ENCODE assay signal across 20 cellular contexts in genomic region chr12:62194031-62194430, GRCh38.
DNase-seq lines count a peak whose midpoint lies in the region; ATAC-seq, FAIRE-seq and TF ChIP-seq lines count a peak whose summit lies in the region.
"Had no signal": no experiment of that assay in that cellular context is flagged by ENCODE, and none has a peak within 500 bp of the region (broad histone marks: within the 10 kb centered on the region; RNA-seq: fewer than 3 reads in every experiment).

No MANE protein-coding gene starts in this region.

- no peak overlapping the region for H3K4me2 ChIP-seq in keratinocyte (ENCODE audit: control insufficient read depth, extremely low read depth, insufficient read depth, low read depth, low read length)

- H3K27me3 ChIP-seq in keratinocyte (ENCODE audit: control insufficient read depth, extremely low read depth, insufficient read depth, low read length): peaks cover 30% of the 10 kb centered on the region
- H3K27me3 ChIP-seq in right lobe of liver: peaks cover 0 to 9% of the 10 kb centered on the region in 2 donors

- DNase-seq in SK-N-MC (ENCODE audit: low read depth, low spot score): no peak
- no peak for DNase-seq in keratinocyte (ENCODE audit: low read depth, low spot score)
- no peak for DNase-seq in right lobe of liver
- no peak for DNase-seq in activated CD4-positive, alpha-beta T cell treated with anti-CD3 and anti-CD28 coated beads, Interleukin-2, amount 50 U/mL, for 4 hours
- DNase-seq in activated CD8-positive, alpha-beta T cell treated with anti-CD3 and anti-CD28 coated beads, Interleukin-2, amount 10 ng/mL, durations not matched to agents 7 days and 5 days: no peak
- DNase-seq in substantia nigra (lab: John Stamatoyannopoulos, UW): no peak
- DNase-seq: 8988T; BE2C; C1 segment of cervical spinal cord; CD4-positive, CD25-positive, alpha-beta regulatory T cell; CD8-positive, alpha-beta memory T cell; COR-L47; DMS 273 treated with DMSO at 0.1 percent for 48 hours; DMS53; DND-41; EL; H9 had no signal

- peaks cover 3% of the 10 kb centered on the region; the same call in 1 of the 2 replicates for H3K9me3 ChIP-seq in SK-N-MC (ENCODE audit: low read depth, low read length)
- peaks cover 4% of the 10 kb centered on the region for H3K9me3 ChIP-seq in keratinocyte (ENCODE audit: control insufficient read depth, low read depth, low read length)
- H3K9me3 ChIP-seq in right lobe of liver: no peaks in the 10 kb centered on the region
- H3K9me3 ChIP-seq: BE2C had no signal

- peaks cover 31% of the 10 kb centered on the region for H3K4me1 ChIP-seq in keratinocyte (ENCODE audit: control insufficient read depth, extremely low read depth, insufficient read depth, low read length)
- H3K4me1 ChIP-seq in right lobe of liver: peaks cover 0 to 21% (median 6%) of the 10 kb centered on the region in 4 donors
- H3K4me1 ChIP-seq: BE2C had no signal

- H3K4me3 ChIP-seq in SK-N-MC: no peak overlapping the region
- H3K4me3 ChIP-seq in keratinocyte (ENCODE audit: control insufficient read depth in 2 of 3, extremely low read depth in 1 of 3, insufficient read depth in 2 of 3, low read depth in 1 of 3, low read length in 3 of 3): no peak overlapping the region
- H3K4me3 ChIP-seq in right lobe of liver: no peak overlapping the region
- H3K4me3 ChIP-seq: GM12878 had no signal

- no peaks in the 10 kb centered on the region for H4K20me1 ChIP-seq in keratinocyte (ENCODE audit: control insufficient read depth, extremely low read depth, insufficient read depth, low read length)

- peaks cover 28% of the 10 kb centered on the region for H3K4me1 Mint-ChIP-seq in activated CD8-positive, alpha-beta T cell treated with anti-CD3 and anti-CD28 coated beads, Interleukin-2, amount 10 ng/mL, durations not matched to agents 7 days and 5 days (ENCODE audit: low read depth)

- H3K36me3 ChIP-seq in SK-N-MC (ENCODE audit: insufficient read depth, low read length) (no peaks in the 10 kb centered on the region), keratinocyte (ENCODE audit: control insufficient read depth in 2 of 2, extremely low read depth in 1 of 2, insufficient read depth in 2 of 2, low read length in 2 of 2) (no peaks in the 10 kb centered on the region), right lobe of liver (no peaks in the 10 kb centered on the region)
- H3K36me3 ChIP-seq: BE2C had no signal

- H3K9me1 ChIP-seq in keratinocyte (ENCODE audit: control insufficient read depth, extremely low read depth, insufficient read depth, low read length): no peaks in the 10 kb centered on the region

- H3K9me3 Mint-ChIP-seq in activated CD8-positive, alpha-beta T cell treated with anti-CD3 and anti-CD28 coated beads, Interleukin-2, amount 10 ng/mL, durations not matched to agents 7 days and 5 days (ENCODE audit: insufficient read depth): no peaks in the 10 kb centered on the region

- no peak overlapping the region for H3K4me3 Mint-ChIP-seq in activated CD8-positive, alpha-beta T cell treated with anti-CD3 and anti-CD28 coated beads, Interleukin-2, amount 10 ng/mL, durations not matched to agents 7 days and 5 days
- H3K4me3 Mint-ChIP-seq: CD4-positive, CD25-positive, alpha-beta regulatory T cell; CD8-positive, alpha-beta memory T cell; H9 had no signal

- 15% methylated on average over 1 of the region's 1 CpG for WGBS in right lobe of liver (ENCODE audit: insufficient coverage, low coverage, low lambda C conversion rate, missing lambda C conversion rate)

- FAIRE-seq in A204.1 (lab: Jason Lieb, UNC) (peak; percentile 16), keratinocyte (lab: Jason Lieb, UNC) (peak; percentile 29)
- FAIRE-seq: GM12878, H1 had no signal

- intact Hi-C loops in right lobe of liver (cut with DNase I): no loop called here

- H3K9ac ChIP-seq in SK-N-MC (ENCODE audit: insufficient read length) (no peak overlapping the region), keratinocyte (ENCODE audit: control insufficient read depth, extremely low read depth, insufficient read depth, low read length) (no peak overlapping the region)

- H3K36me3 Mint-ChIP-seq in activated CD8-positive, alpha-beta T cell treated with anti-CD3 and anti-CD28 coated beads, Interleukin-2, amount 10 ng/mL, durations not matched to agents 7 days and 5 days (ENCODE audit: low read depth): no peaks in the 10 kb centered on the region
- H3K36me3 Mint-ChIP-seq: CD4-positive, CD25-positive, alpha-beta regulatory T cell; CD8-positive, alpha-beta memory T cell had no signal

- H3K27ac Mint-ChIP-seq in activated CD8-positive, alpha-beta T cell treated with anti-CD3 and anti-CD28 coated beads, Interleukin-2, amount 10 ng/mL, durations not matched to agents 7 days and 5 days: no peak overlapping the region
- H3K27ac Mint-ChIP-seq: CD4-positive, CD25-positive, alpha-beta regulatory T cell; CD8-positive, alpha-beta memory T cell; H9 had no signal

- no peak for TF ChIP-seq CTCF in keratinocyte (optimal IDR thresholded peaks at IDR 0.05 in 1 of 3, IDR thresholded peaks at IDR 0.05 in 1 of 3, conservative IDR thresholded peaks at IDR 0.05 in 1 of 3; ENCODE audit: extremely low read depth in 1 of 3, insufficient read depth in 2 of 3, low read length in 3 of 3)
- no peak for TF ChIP-seq CTCF in right lobe of liver (IDR thresholded peaks at IDR 0.05)

- peak; percentile 33 to 47 (median 40) for ATAC-seq in right lobe of liver
- no peak for ATAC-seq in activated CD8-positive, alpha-beta T cell treated with anti-CD3 and anti-CD28 coated beads, Interleukin-2, amount 10 ng/mL, durations not matched to agents 7 days and 5 days
- ATAC-seq: GM12878 had no signal

- CTCF ChIA-PET in activated CD8-positive, alpha-beta T cell treated with anti-CD3 and anti-CD28 coated beads, Interleukin-2, amount 10 ng/mL, durations not matched to agents 7 days and 5 days (lab: Charles Lee): interaction anchor here (1.0 to 1.6 kb wide), 5 partner anchors 9 to 48 kb away, joined by 3 to 14 read pairs (median 4); no protein-coding TSS in a partner anchor

- POLR2A ChIA-PET in activated CD8-positive, alpha-beta T cell treated with anti-CD3 and anti-CD28 coated beads, Interleukin-2, amount 10 ng/mL, durations not matched to agents 7 days and 5 days (lab: Charles Lee): no interaction called here

- TF ChIP-seq POLR2A in right lobe of liver (IDR thresholded peaks at IDR 0.05): no peak

- dilution Hi-C loops in keratinocyte (cut with MboI; ENCODE audit: extremely low pct_ligation_motif_present, low sequenced_read_pairs): no loop called here

- peaks cover 46% of the 10 kb centered on the region for H3K27me3 Mint-ChIP-seq in activated CD8-positive, alpha-beta T cell treated with anti-CD3 and anti-CD28 coated beads, Interleukin-2, amount 10 ng/mL, durations not matched to agents 7 days and 5 days (ENCODE audit: low read depth)

- 0 out of 2 replicates have a peak overlapping the region, but pooled peaks have one; percentile 4 for H3K27ac ChIP-seq in SK-N-MC
- H3K27ac ChIP-seq in keratinocyte (ENCODE audit: control insufficient read depth, insufficient read depth, low read length): no peak overlapping the region
- no peak overlapping the region for H3K27ac ChIP-seq in right lobe of liver
- H3K27ac ChIP-seq in substantia nigra (ENCODE audit: low read depth, low read length, poor library complexity, severe bottlenecking): no peak overlapping the region

- no peaks in the 10 kb centered on the region for H3K79me2 ChIP-seq in keratinocyte (ENCODE audit: control insufficient read depth, insufficient read depth, low read length)

- no peak overlapping the region for H2AFZ ChIP-seq in keratinocyte (ENCODE audit: control insufficient read depth, low read length)
